ENCODE assay signal across 18 cellular contexts in the genomic region with DNA sequence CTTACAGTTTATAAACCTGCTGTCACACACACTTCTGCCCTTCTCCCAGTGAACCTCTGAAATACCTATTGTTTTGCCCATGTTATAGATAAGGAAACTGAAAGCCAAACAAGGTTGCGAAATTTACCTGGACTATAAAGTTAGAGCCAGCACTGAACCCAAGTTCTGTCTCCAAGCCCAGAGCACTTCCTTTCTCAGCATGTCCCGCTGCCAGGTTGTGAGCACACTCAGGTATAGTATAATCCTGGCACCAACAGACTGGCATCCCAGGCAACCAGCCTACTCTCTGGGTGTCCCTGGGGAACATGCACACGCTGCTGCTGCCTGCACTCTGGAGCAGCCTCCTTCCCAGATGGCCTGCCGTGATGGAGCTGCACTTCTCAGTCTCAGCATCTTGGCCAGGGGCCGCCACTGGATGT. TPM values are rescaled to one million over a fixed set of nuclear protein-coding genes. Genes with fewer than 3 reads are reported as not detected.
DNase-seq lines count a peak whose midpoint lies in the region; ATAC-seq and TF ChIP-seq lines count a peak whose summit lies in the region.
"Had no signal": no experiment of that assay in that cellular context is flagged by ENCODE, and none has a peak within 500 bp of the region (broad histone marks: within the 10 kb centered on the region; RNA-seq: fewer than 3 reads in every experiment).

No MANE protein-coding gene starts in this region.

- ATAC-seq in body of pancreas, result peak; percentile 80
- ATAC-seq in lung (ENCODE audit: insufficient read depth, low FRiP score), result peak; percentile 21

- peak in 1 of 3 donors; percentile 29 for TF ChIP-seq POLR2A in body of pancreas (IDR thresholded peaks at IDR 0.05)

- no peak overlapping the region for H3K4me3 Mint-ChIP-seq in MCF 10A (ENCODE audit: unreplicated experiment)
- H3K4me3 Mint-ChIP-seq: activated naive CD8-positive, alpha-beta T cell treated with anti-CD3 and anti-CD28 coated beads, Interleukin-2, amount 10 ng/mL, durations not matched to agents 7 days and 5 days; CD8-positive, alpha-beta memory T cell had no signal

- POLR2A ChIA-PET in MCF 10A (lab: Yijun Ruan, JAX), result no interaction called here

- DNase-seq in Ammon's horn (ENCODE audit: low spot score) (peak; percentile 54), HuH-7 (ENCODE audit: low spot score) (peak; percentile 25), body of pancreas (peak; percentile 67 to 89 (median 81)), lung (ENCODE audit: low spot score) (peak; percentile 45), DMS114 treated with DMSO at 0.1 percent for 48 hours (lab: John Stamatoyannopoulos, UW; ENCODE audit: unreplicated experiment) (no peak), NCI-H2029 (lab: John Stamatoyannopoulos, UW) (no peak), NCI-H1048 (lab: John Stamatoyannopoulos, UW) (no peak), MCF 10A (ENCODE audit: unreplicated experiment) (no peak)
- DNase-seq: activated CD4-positive, CD25-positive, alpha-beta regulatory T cell; activated naive CD8-positive, alpha-beta T cell treated with anti-CD3 and anti-CD28 coated beads, Interleukin-2, amount 10 ng/mL, durations not matched to agents 7 days and 5 days; CD8-positive, alpha-beta memory T cell; foreskin melanocyte; Kasumi-1; NCI-H1417; NCI-H526 treated with DMSO at 0.1 percent for 48 hours; T-helper 9 cell had no signal

- H3K27me3 Mint-ChIP-seq in MCF 10A (ENCODE audit: insufficient read depth, unreplicated experiment), result no peaks in the 10 kb centered on the region

- H3K4me3 ChIP-seq in body of pancreas, result no peak overlapping the region
- no peak overlapping the region for H3K4me3 ChIP-seq in lung
- H3K4me3 ChIP-seq: thoracic aorta had no signal

- H3K4me1 Mint-ChIP-seq in MCF 10A (ENCODE audit: insufficient read depth, unreplicated experiment), result peaks cover 11% of the 10 kb centered on the region
- H3K4me1 Mint-ChIP-seq: activated naive CD8-positive, alpha-beta T cell treated with anti-CD3 and anti-CD28 coated beads, Interleukin-2, amount 10 ng/mL, durations not matched to agents 7 days and 5 days; CD8-positive, alpha-beta memory T cell had no signal

- H3K27me3 ChIP-seq in body of pancreas (no peaks in the 10 kb centered on the region), lung (ENCODE audit: control insufficient read depth, insufficient read depth) (no peaks in the 10 kb centered on the region)
- H3K27me3 ChIP-seq: breast epithelium had no signal

- no peaks in the 10 kb centered on the region for H3K36me3 Mint-ChIP-seq in MCF 10A (ENCODE audit: insufficient read depth, unreplicated experiment)
- H3K36me3 Mint-ChIP-seq: activated naive CD8-positive, alpha-beta T cell treated with anti-CD3 and anti-CD28 coated beads, Interleukin-2, amount 10 ng/mL, durations not matched to agents 7 days and 5 days had no signal

- CTCF ChIA-PET in MCF 10A (lab: Yijun Ruan, JAX), result no interaction called here

- no peak overlapping the region for H3K27ac Mint-ChIP-seq in MCF 10A (ENCODE audit: low read depth, unreplicated experiment)
- H3K27ac Mint-ChIP-seq: activated naive CD8-positive, alpha-beta T cell treated with anti-CD3 and anti-CD28 coated beads, Interleukin-2, amount 10 ng/mL, durations not matched to agents 7 days and 5 days; CD8-positive, alpha-beta memory T cell had no signal

- H3K4me1 ChIP-seq in body of pancreas, result peaks cover 37% of the 10 kb centered on the region
- peaks cover 0 to 6% of the 10 kb centered on the region in 2 donors for H3K4me1 ChIP-seq in lung (ENCODE audit: control insufficient read depth in 2 of 2, insufficient read depth in 2 of 2, low read length in 2 of 2)
- H3K4me1 ChIP-seq: breast epithelium had no signal

- no peak for TF ChIP-seq CTCF in body of pancreas (IDR thresholded peaks at IDR 0.05)
- TF ChIP-seq CTCF in lung (IDR thresholded peaks at IDR 0.05; ENCODE audit: control extremely low read depth, extremely low read depth), result no peak
- no peak for TF ChIP-seq CTCF in MCF 10A (IDR thresholded peaks at IDR 0.05; ENCODE audit: unreplicated experiment)

- intact Hi-C loops in body of pancreas (cut with DNase I), result no loop called here
- intact Hi-C loops in MCF 10A (cut with micrococcal nuclease), result no loop called here

- no TSS peak for BruUV-seq in MCF 10A (replicated peaks; lab: Mats Ljungman, UMichigan)

- H3K9me3 Mint-ChIP-seq in MCF 10A (ENCODE audit: unreplicated experiment), result peaks cover 12% of the 10 kb centered on the region

- 35 to 40% methylated on average over 2 to 5 of the region's 5 CpGs for WGBS in body of pancreas, 2 donors
- 66 to 80% methylated on average over 5 of the region's 5 CpGs for WGBS in lung, 2 donors

- no peaks in the 10 kb centered on the region for H3K36me3 ChIP-seq in body of pancreas (replicated peaks in 1 of 2; ENCODE audit: insufficient read depth in 1 of 2, low read depth in 2 of 2)
- no peaks in the 10 kb centered on the region for H3K36me3 ChIP-seq in lung (ENCODE audit: control insufficient read depth in 2 of 2, insufficient read depth in 2 of 2, low read length in 2 of 2)
- H3K36me3 ChIP-seq: breast epithelium, thoracic aorta had no signal

- H3K9me3 ChIP-seq in body of pancreas, result no peaks in the 10 kb centered on the region
- H3K9me3 ChIP-seq in lung (ENCODE audit: control insufficient read depth in 2 of 2, insufficient read depth in 1 of 2, low read length in 1 of 2), result peaks cover 0 to 11% of the 10 kb centered on the region in 2 donors

- H3K27ac ChIP-seq in body of pancreas, result peak overlapping the region; percentile 68 to 80 (median 74)
- H3K27ac ChIP-seq in lung (ENCODE audit: low read depth in 1 of 2, low read length in 1 of 2), result peak overlapping the region in 1 of 2 donors; percentile 65
- H3K27ac ChIP-seq: breast epithelium, thoracic aorta had no signal

RNA-seq across cellular contexts. Expression of a gene that starts 45.1 kb away (rescaled TPM):
- total RNA-seq in body of pancreas, result 1 to 10 TPM; 2.6 to 4.3 TPM
- 1 to 10 TPM; 2.0 to 3.0 TPM for total RNA-seq in lung
- polyA plus RNA-seq in lung, result 1 to 10 TPM in 1 of 2 donors, under 1 TPM in 1; 0.54 to 1.5 TPM
- 0.83 and 1.2 TPM in 2 replicates for total RNA-seq in MCF 10A (2022)
- total RNA-seq: activated naive CD8-positive, alpha-beta T cell treated with anti-CD3 and anti-CD28 coated beads, Interleukin-2, amount 10 ng/mL, durations not matched to agents 7 days and 5 days; CD8-positive, alpha-beta memory T cell had no signal
- polyA plus RNA-seq: CD8-positive, alpha-beta memory T cell had no signal

Comparison
In these comparisons a context has a peak if more than half of its experiments do, and no peak if none do; other contexts are left out.
1. DNase-seq: peak in Ammon's horn (single experiment), HuH-7 (single experiment), body of pancreas (4 of 4) and lung (single experiment); none in DMS114 treated with DMSO at 0.1 percent for 48 hours (single experiment), NCI-H2029 (single experiment), NCI-H1048 (single experiment) and MCF 10A (single experiment).